Comparison of ENCODE assay signal across 8 cellular contexts in the genomic region with DNA sequence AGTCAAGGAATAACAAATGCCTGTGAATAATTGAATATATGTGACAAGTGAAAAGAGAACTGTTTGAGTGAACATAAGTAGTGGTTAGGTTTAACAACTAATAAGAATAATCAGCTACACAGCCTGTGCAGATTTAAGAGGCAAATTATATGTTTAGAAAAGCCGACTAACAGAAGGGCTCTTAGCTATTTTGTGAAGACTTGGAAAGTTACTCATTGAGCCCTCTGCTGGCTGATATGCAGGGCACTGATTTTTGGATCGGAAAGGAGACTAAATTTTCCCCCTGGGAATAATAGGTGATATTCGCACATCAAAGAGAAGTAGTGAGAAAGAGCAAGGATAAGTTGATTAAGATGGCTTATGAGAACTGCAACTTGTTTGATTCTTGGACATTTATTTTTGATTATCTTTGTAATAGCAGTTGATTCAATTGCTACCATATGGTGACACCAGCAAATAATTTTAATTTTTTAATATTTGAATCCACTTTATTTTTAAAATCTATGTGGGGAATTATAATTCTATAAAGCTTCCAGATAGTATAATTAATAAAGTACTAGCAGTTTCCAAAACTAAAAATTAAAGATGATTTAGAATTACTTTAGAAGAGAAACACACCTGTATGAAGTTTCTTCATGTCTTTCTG.
DNase-seq lines count a peak whose midpoint lies in the region; ATAC-seq and TF ChIP-seq lines count a peak whose summit lies in the region.

No MANE protein-coding gene starts in this region.

- ATAC-seq in GM18907 (IDR thresholded peaks at IDR 0.05; ENCODE audit: unreplicated experiment), result peak; percentile 54
- no peak for ATAC-seq in stimulated activated memory B cell treated with anti-CD40 and anti-IgM and Interleukin-4, amounts not matched to agents 10 μg/mL and 1 μg/mL and 100 μg/mL, for 72 hours

- H3K9me3 Mint-ChIP-seq in endodermal cell (no peaks in the 10 kb centered on the region), neural crest cell (no peaks in the 10 kb centered on the region)
- H3K9me3 Mint-ChIP-seq in stimulated activated memory B cell treated with anti-CD40 and anti-IgM and Interleukin-4, amounts not matched to agents 10 μg/mL and 1 μg/mL and 100 μg/mL, for 72 hours, result no peaks in the 10 kb centered on the region
- H3K9me3 Mint-ChIP-seq in activated T-helper 1 cell treated with anti-CD3 and anti-CD28 coated beads, Interleukin-12 subunit alpha, Interleukin-12 subunit beta, Interleukin-2, Interleukin-4 antibody, amounts not matched to agents 30 ng/mL and 10 ng/mL and 1 ng/mL, durations not matched to agents 14 hours and 24 hours and 36 hours, result no peaks in the 10 kb centered on the region

- no peaks in the 10 kb centered on the region for H3K27me3 Mint-ChIP-seq in endodermal cell (ENCODE audit: insufficient read depth)
- H3K27me3 Mint-ChIP-seq in neural crest cell (ENCODE audit: low read depth), result no peaks in the 10 kb centered on the region
- H3K27me3 Mint-ChIP-seq in stimulated activated memory B cell treated with anti-CD40 and anti-IgM and Interleukin-4, amounts not matched to agents 10 μg/mL and 1 μg/mL and 100 μg/mL, for 72 hours, result no peaks in the 10 kb centered on the region
- H3K27me3 Mint-ChIP-seq in activated T-helper 1 cell treated with anti-CD3 and anti-CD28 coated beads, Interleukin-12 subunit alpha, Interleukin-12 subunit beta, Interleukin-2, Interleukin-4 antibody, amounts not matched to agents 30 ng/mL and 10 ng/mL and 1 ng/mL, durations not matched to agents 14 hours and 24 hours and 36 hours (ENCODE audit: insufficient read depth), result no peaks in the 10 kb centered on the region

- H3K27ac Mint-ChIP-seq in endodermal cell, result no peak overlapping the region
- no peak overlapping the region for H3K27ac Mint-ChIP-seq in neural crest cell (ENCODE audit: unreplicated experiment)
- no peak overlapping the region for H3K27ac Mint-ChIP-seq in stimulated activated memory B cell treated with anti-CD40 and anti-IgM and Interleukin-4, amounts not matched to agents 10 μg/mL and 1 μg/mL and 100 μg/mL, for 72 hours
- no peak overlapping the region for H3K27ac Mint-ChIP-seq in activated T-helper 1 cell treated with anti-CD3 and anti-CD28 coated beads, Interleukin-12 subunit alpha, Interleukin-12 subunit beta, Interleukin-2, Interleukin-4 antibody, amounts not matched to agents 30 ng/mL and 10 ng/mL and 1 ng/mL, durations not matched to agents 14 hours and 24 hours and 36 hours

- no peaks in the 10 kb centered on the region for H3K27me3 ChIP-seq in endodermal cell (ENCODE audit: control insufficient read depth, insufficient read depth, low read length, poor library complexity, severe bottlenecking)

- DNase-seq in AG08395 (ENCODE audit: low spot score) (peak; percentile 18), NCI-H524 treated with DMSO at 0.1 percent for 48 hours (lab: John Stamatoyannopoulos, UW) (peak; percentile 25), endodermal cell (peak; percentile 51), neural crest cell (ENCODE audit: low read depth, low spot score) (peak; percentile 14), COLO668 (lab: John Stamatoyannopoulos, UW; ENCODE audit: unreplicated experiment) (no peak)
- DNase-seq in activated T-helper 1 cell treated with anti-CD3 and anti-CD28 coated beads, Interleukin-12 subunit alpha, Interleukin-12 subunit beta, Interleukin-2, Interleukin-4 antibody, amounts not matched to agents 30 ng/mL and 10 ng/mL and 1 ng/mL, durations not matched to agents 14 hours and 24 hours and 36 hours (ENCODE audit: low spot score), result no peak

- H3K27ac ChIP-seq in endodermal cell (ENCODE audit: low read depth, low read length), result no peak overlapping the region

- WGBS in endodermal cell (ENCODE audit: insufficient coverage in 1 of 2, insufficient read length in 1 of 2), 2 experiments, result 24 to 44% methylated on average over 2 to 3 of the region's 3 CpGs

- intact Hi-C loops in activated T-helper 1 cell treated with anti-CD3 and anti-CD28 coated beads, Interleukin-12 subunit alpha, Interleukin-12 subunit beta, Interleukin-2, Interleukin-4 antibody, amounts not matched to agents 30 ng/mL and 10 ng/mL and 1 ng/mL, durations not matched to agents 14 hours and 24 hours and 36 hours (cut with micrococcal nuclease), result no loop called here

- peaks cover 9% of the 10 kb centered on the region for H3K4me1 Mint-ChIP-seq in endodermal cell
- H3K4me1 Mint-ChIP-seq in neural crest cell, result peaks cover 13% of the 10 kb centered on the region
- H3K4me1 Mint-ChIP-seq in stimulated activated memory B cell treated with anti-CD40 and anti-IgM and Interleukin-4, amounts not matched to agents 10 μg/mL and 1 μg/mL and 100 μg/mL, for 72 hours, result no peaks in the 10 kb centered on the region
- H3K4me1 Mint-ChIP-seq in activated T-helper 1 cell treated with anti-CD3 and anti-CD28 coated beads, Interleukin-12 subunit alpha, Interleukin-12 subunit beta, Interleukin-2, Interleukin-4 antibody, amounts not matched to agents 30 ng/mL and 10 ng/mL and 1 ng/mL, durations not matched to agents 14 hours and 24 hours and 36 hours (ENCODE audit: low read depth), result no peaks in the 10 kb centered on the region

- H3K4me3 Mint-ChIP-seq in endodermal cell (no peak overlapping the region), neural crest cell (no peak overlapping the region)
- no peak overlapping the region for H3K4me3 Mint-ChIP-seq in stimulated activated memory B cell treated with anti-CD40 and anti-IgM and Interleukin-4, amounts not matched to agents 10 μg/mL and 1 μg/mL and 100 μg/mL, for 72 hours
- no peak overlapping the region for H3K4me3 Mint-ChIP-seq in activated T-helper 1 cell treated with anti-CD3 and anti-CD28 coated beads, Interleukin-12 subunit alpha, Interleukin-12 subunit beta, Interleukin-2, Interleukin-4 antibody, amounts not matched to agents 30 ng/mL and 10 ng/mL and 1 ng/mL, durations not matched to agents 14 hours and 24 hours and 36 hours

- no peak overlapping the region for H3K9ac ChIP-seq in endodermal cell (ENCODE audit: extremely low read depth, low read length, poor library complexity, severe bottlenecking)

- no peaks in the 10 kb centered on the region for H3K9me3 ChIP-seq in endodermal cell (ENCODE audit: control insufficient read depth, low read length)

- TF ChIP-seq CTCF in endodermal cell (conservative IDR thresholded peaks at IDR 0.05) (peak; percentile 90), neural crest cell (conservative IDR thresholded peaks at IDR 0.05) (peak; percentile 79)

- H3K4me1 ChIP-seq in endodermal cell (ENCODE audit: control insufficient read depth, insufficient read depth, low read length), result no peaks in the 10 kb centered on the region

- H3K36me3 Mint-ChIP-seq in endodermal cell (ENCODE audit: low read depth) (no peaks in the 10 kb centered on the region), neural crest cell (ENCODE audit: low read depth) (no peaks in the 10 kb centered on the region)
- no peaks in the 10 kb centered on the region for H3K36me3 Mint-ChIP-seq in stimulated activated memory B cell treated with anti-CD40 and anti-IgM and Interleukin-4, amounts not matched to agents 10 μg/mL and 1 μg/mL and 100 μg/mL, for 72 hours
- H3K36me3 Mint-ChIP-seq in activated T-helper 1 cell treated with anti-CD3 and anti-CD28 coated beads, Interleukin-12 subunit alpha, Interleukin-12 subunit beta, Interleukin-2, Interleukin-4 antibody, amounts not matched to agents 30 ng/mL and 10 ng/mL and 1 ng/mL, durations not matched to agents 14 hours and 24 hours and 36 hours (ENCODE audit: low read depth), result no peaks in the 10 kb centered on the region

- H3K36me3 ChIP-seq in endodermal cell (ENCODE audit: control insufficient read depth, insufficient read depth, low read length), result no peaks in the 10 kb centered on the region

- H3K4me3 ChIP-seq in endodermal cell (ENCODE audit: low read length), result no peak overlapping the region

Comparison
In these comparisons a context has a peak if more than half of its experiments do, and no peak if none do; other contexts are left out.
1. DNase-seq: peak in AG08395 (single experiment), NCI-H524 treated with DMSO at 0.1 percent for 48 hours (single experiment), endodermal cell (single experiment) and neural crest cell (single experiment); none in COLO668 (single experiment) and activated T-helper 1 cell treated with anti-CD3 and anti-CD28 coated beads, Interleukin-12 subunit alpha, Interleukin-12 subunit beta, Interleukin-2, Interleukin-4 antibody, amounts not matched to agents 30 ng/mL and 10 ng/mL and 1 ng/mL, durations not matched to agents 14 hours and 24 hours and 36 hours (single experiment).